Comparison of ENCODE assay signal across 8 cellular contexts in genomic region chr17:73165616-73166404, GRCh38. TPM values are rescaled to one million over a fixed set of nuclear protein-coding genes. Genes with fewer than 3 reads are reported as not detected.
A peak's percentile ranks its signal among the peaks of the same experiment; 100 is the strongest.
DNase-seq lines count a peak whose midpoint lies in the region; ATAC-seq and TF ChIP-seq lines count a peak whose summit lies in the region.

No MANE protein-coding gene starts in this region.

- H3K4me3 ChIP-seq in WI38 (ENCODE audit: low read depth, low read length) (peak overlapping the region; percentile 61), skin epidermis (peak overlapping the region; percentile 24 to 43 (median 31))

- no peak for TF ChIP-seq CTCF in WI38 (IDR thresholded peaks at IDR 0.05; ENCODE audit: low read depth, low read length)

- H3K27ac ChIP-seq in skin epidermis: peak overlapping the region in 2 of 21 experiments; percentile 21 to 44

- intact Hi-C loops in left ventricle myocardium superior (cut with micrococcal nuclease): no loop called here

- peak; percentile 19 for ATAC-seq in left ventricle myocardium superior
- ATAC-seq in HG03460 (IDR thresholded peaks at IDR 0.05; ENCODE audit: unreplicated experiment): no peak

- peak; percentile 11 for DNase-seq in NCI-H1436 (lab: John Stamatoyannopoulos, UW)
- DNase-seq in NCI-H1436 treated with DMSO at 0.1 percent for 48 hours (lab: John Stamatoyannopoulos, UW): no peak
- no peak for DNase-seq in left ventricle myocardium superior
- DNase-seq in COLO829 (ENCODE audit: low spot score): no peak
- no peak for DNase-seq in OCI-M1 (lab: John Stamatoyannopoulos, UW)

RNA-seq across cellular contexts. Expression of gene SSTR2, which starts 1.0 kb away (rescaled TPM):
- total RNA-seq in left ventricle myocardium superior: 0.74 TPM

RNA-seq across cellular contexts. Expression of gene COG1, which starts 27.0 kb away (rescaled TPM):
- 58.2 TPM for total RNA-seq in left ventricle myocardium superior
